11 cellular contexts compared by ENCODE assay signal in genomic region chr10:102634696-102635095, GRCh38. TPM values are rescaled to one million over a fixed set of nuclear protein-coding genes. Genes with fewer than 3 reads are reported as not detected.
DNase-seq lines count a peak whose midpoint lies in the region; ATAC-seq and TF ChIP-seq lines count a peak whose summit lies in the region.
"Had no signal": no experiment of that assay in that cellular context is flagged by ENCODE, and none has a peak within 500 bp of the region (broad histone marks: within the 10 kb centered on the region; RNA-seq: fewer than 3 reads in every experiment).

No MANE protein-coding gene starts in this region.

- peak overlapping the region; percentile 43 for H3K27ac Mint-ChIP-seq in activated CD4-positive, alpha-beta T cell treated with anti-CD3 and anti-CD28 coated beads, Interleukin-2, amount 10 ng/mL, durations not matched to agents 24 days and 14 days
- H3K27ac Mint-ChIP-seq in osteocyte (ENCODE audit: unreplicated experiment) = no peak overlapping the region

- H3K27me3 ChIP-seq in RWPE2 (ENCODE audit: insufficient read depth, poor library complexity, severe bottlenecking) (no peaks in the 10 kb centered on the region), foreskin keratinocyte (no peaks in the 10 kb centered on the region), psoas muscle (ENCODE audit: insufficient read depth in 3 of 3, low read length in 2 of 3) (no peaks in the 10 kb centered on the region)
- H3K27me3 ChIP-seq: esophagus muscularis mucosa had no signal

- TF ChIP-seq CTCF in RWPE2 (IDR thresholded peaks at IDR 0.05; ENCODE audit: poor library complexity, severe bottlenecking) (no peak), foreskin keratinocyte (conservative IDR thresholded peaks at IDR 0.05) (no peak), psoas muscle (IDR thresholded peaks at IDR 0.05) (no peak), osteocyte (IDR thresholded peaks at IDR 0.05) (no peak)

- no peaks in the 10 kb centered on the region for H3K36me3 Mint-ChIP-seq in activated CD4-positive, alpha-beta T cell treated with anti-CD3 and anti-CD28 coated beads, Interleukin-2, amount 10 ng/mL, durations not matched to agents 24 days and 14 days (ENCODE audit: low read depth)
- H3K36me3 Mint-ChIP-seq in osteocyte (ENCODE audit: unreplicated experiment) = no peaks in the 10 kb centered on the region

- no peak for DNase-seq in activated CD4-positive, alpha-beta T cell treated with anti-CD3 and anti-CD28 coated beads, Interleukin-2, amount 10 ng/mL, durations not matched to agents 24 days and 14 days
- DNase-seq in activated CD4-positive, alpha-beta T cell treated with anti-CD3 and anti-CD28 coated beads, Interleukin-2, amount 50 U/mL, for 48 hours = no peak
- no peak for DNase-seq in RWPE2 (ENCODE audit: low spot score)
- no peak for DNase-seq in foreskin keratinocyte
- DNase-seq in psoas muscle = peak; percentile 9 to 28
- DNase-seq in osteocyte (ENCODE audit: extremely low spot score, unreplicated experiment) = no peak
- no peak for DNase-seq in stimulated activated CD4-positive, alpha-beta T cell treated with anti-CD3 and anti-CD28 coated beads, Interleukin-4, amount 100 ng/mL, for 1 hour
- no peak for DNase-seq in left lobe of liver (ENCODE audit: low spot score)
- DNase-seq: NCI-H1048, NCI-H345 had no signal

- intact Hi-C loops in activated CD4-positive, alpha-beta T cell treated with anti-CD3 and anti-CD28 coated beads, Interleukin-2, amount 10 ng/mL, durations not matched to agents 24 days and 14 days (cut with micrococcal nuclease) = no loop called here
- intact Hi-C loops in psoas muscle (cut with DNase I) = no loop called here

- H3K27ac ChIP-seq in RWPE2 (ENCODE audit: poor library complexity, severe bottlenecking) = peak overlapping the region; percentile 97
- H3K27ac ChIP-seq in foreskin keratinocyte = peak overlapping the region; percentile 19
- H3K27ac ChIP-seq in psoas muscle = peak overlapping the region; percentile 85

- peaks cover 43% of the 10 kb centered on the region for H3K4me1 Mint-ChIP-seq in activated CD4-positive, alpha-beta T cell treated with anti-CD3 and anti-CD28 coated beads, Interleukin-2, amount 10 ng/mL, durations not matched to agents 24 days and 14 days
- peaks cover 41% of the 10 kb centered on the region for H3K4me1 Mint-ChIP-seq in osteocyte (ENCODE audit: unreplicated experiment)

- peaks cover 5% of the 10 kb centered on the region; the same call in 1 of the 2 replicates for H3K36me3 ChIP-seq in RWPE2 (ENCODE audit: low read depth)
- H3K36me3 ChIP-seq in psoas muscle (ENCODE audit: insufficient read depth in 1 of 2, low read depth in 1 of 2) = no peaks in the 10 kb centered on the region

- no peaks in the 10 kb centered on the region for H3K9me3 Mint-ChIP-seq in activated CD4-positive, alpha-beta T cell treated with anti-CD3 and anti-CD28 coated beads, Interleukin-2, amount 10 ng/mL, durations not matched to agents 24 days and 14 days
- no peaks in the 10 kb centered on the region for H3K9me3 Mint-ChIP-seq in osteocyte (ENCODE audit: unreplicated experiment)

- H3K9me3 ChIP-seq in RWPE2 (ENCODE audit: severe bottlenecking) (no peaks in the 10 kb centered on the region), psoas muscle (no peaks in the 10 kb centered on the region)
- H3K9me3 ChIP-seq: esophagus muscularis mucosa had no signal

- peaks cover 43% of the 10 kb centered on the region for H3K4me1 ChIP-seq in RWPE2 (ENCODE audit: insufficient read depth, poor library complexity, severe bottlenecking)
- H3K4me1 ChIP-seq in foreskin keratinocyte = peaks cover 32% of the 10 kb centered on the region
- H3K4me1 ChIP-seq in psoas muscle = peaks cover 31% of the 10 kb centered on the region

- ATAC-seq in RWPE2 (ENCODE audit: low read depth) (peak; percentile 19; the same call in 1 of the 3 replicates), foreskin keratinocyte (peak; percentile 67), psoas muscle (no peak), left lobe of liver (no peak)

- no peak overlapping the region for H3K4me3 ChIP-seq in RWPE2 (ENCODE audit: severe bottlenecking)
- H3K4me3 ChIP-seq in psoas muscle = no peak overlapping the region
- H3K4me3 ChIP-seq: esophagus muscularis mucosa had no signal

- WGBS in psoas muscle, 3 donors = 69 to 70% (median 70%) methylated on average over 3 to 4 of the region's 4 CpGs

- H3K4me3 Mint-ChIP-seq in activated CD4-positive, alpha-beta T cell treated with anti-CD3 and anti-CD28 coated beads, Interleukin-2, amount 10 ng/mL, durations not matched to agents 24 days and 14 days = no peak overlapping the region
- H3K4me3 Mint-ChIP-seq in osteocyte (ENCODE audit: unreplicated experiment) = no peak overlapping the region

- no peaks in the 10 kb centered on the region for H3K27me3 Mint-ChIP-seq in activated CD4-positive, alpha-beta T cell treated with anti-CD3 and anti-CD28 coated beads, Interleukin-2, amount 10 ng/mL, durations not matched to agents 24 days and 14 days
- H3K27me3 Mint-ChIP-seq in osteocyte (ENCODE audit: unreplicated experiment) = no peaks in the 10 kb centered on the region

RNA-seq across cellular contexts. Expression of gene TRIM8, which starts 9.6 kb away (rescaled TPM):
- 85.5 and 85.7 TPM in 2 replicates for total RNA-seq in activated CD4-positive, alpha-beta T cell treated with anti-CD3 and anti-CD28 coated beads, Interleukin-2, amount 10 ng/mL, durations not matched to agents 24 days and 14 days
- total RNA-seq in foreskin keratinocyte (57.9 and 65.4 TPM in 2 replicates), psoas muscle (100 to 1,000 TPM in 3 of 4 donors, 10 to 100 TPM in 1; 97.2 to 166 (median 111) TPM), osteocyte (63.9 and 66.8 TPM in 2 replicates), left lobe of liver (39.1 TPM)
- polyA plus RNA-seq in foreskin keratinocyte (59.3 and 62.8 TPM in 2 replicates), psoas muscle (10 to 100 TPM; 57.6 to 72.4 (median 72.3) TPM)

Comparison
In these comparisons a context has a peak if more than half of its experiments do, and no peak if none do; other contexts are left out.
1. DNase-seq: peak in psoas muscle (2 of 2); none in activated CD4-positive, alpha-beta T cell treated with anti-CD3 and anti-CD28 coated beads, Interleukin-2, amount 10 ng/mL, durations not matched to agents 24 days and 14 days (single experiment), activated CD4-positive, alpha-beta T cell treated with anti-CD3 and anti-CD28 coated beads, Interleukin-2, amount 50 U/mL, for 48 hours (0 of 2), RWPE2 (single experiment), foreskin keratinocyte (0 of 2), osteocyte (single experiment), stimulated activated CD4-positive, alpha-beta T cell treated with anti-CD3 and anti-CD28 coated beads, Interleukin-4, amount 100 ng/mL, for 1 hour (single experiment) and left lobe of liver (single experiment).
2. ATAC-seq: peak in RWPE2 (single experiment) and foreskin keratinocyte (single experiment); none in psoas muscle (0 of 4) and left lobe of liver (single experiment).
3. H3K27ac ChIP-seq: peak in every context shown above with its lines; median percentile 97 in RWPE2; 85 in psoas muscle; 19 in foreskin keratinocyte.